ENCODE assay signal across 28 cellular contexts in the genomic region with DNA sequence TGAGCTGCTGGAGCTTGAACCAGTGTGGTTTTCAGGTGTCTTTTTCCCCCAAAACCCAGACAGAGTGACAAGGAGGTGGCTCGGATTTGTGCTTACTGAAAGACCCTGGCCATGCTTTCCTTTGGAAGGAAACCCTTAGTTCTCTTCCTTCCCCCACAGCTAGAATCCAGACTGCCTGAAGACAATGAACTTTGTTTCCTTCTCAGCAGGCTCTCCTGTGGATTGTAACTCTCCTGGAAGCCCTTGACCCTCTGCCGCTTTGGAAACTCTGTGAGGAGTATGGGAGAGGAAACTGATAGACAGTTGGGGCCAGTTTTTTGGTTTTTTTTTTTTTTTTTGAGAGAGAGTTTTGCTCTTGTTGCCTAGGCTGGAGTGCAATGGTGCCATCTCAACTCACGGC.
"Had no signal": no experiment of that assay in that cellular context is flagged by ENCODE, and none has a peak within 500 bp of the region (broad histone marks: within the 10 kb centered on the region; RNA-seq: fewer than 3 reads in every experiment).

No MANE protein-coding gene starts in this region.

- H3K27me3 ChIP-seq: ascending aorta, body of pancreas, Peyer's patch, SJCRH30 had no signal

- H3K4me2 ChIP-seq: KMS-11, SK-N-SH had no signal

- H3K4me1 ChIP-seq: ascending aorta, SJCRH30 had no signal

- H3K9me3 ChIP-seq: ascending aorta, body of pancreas, Peyer's patch, SJCRH30, SK-N-SH had no signal

- H3K27ac ChIP-seq: ascending aorta, body of pancreas, KMS-11, RWPE1, SJCRH30, VCaP had no signal

- H3K36me3 ChIP-seq: ascending aorta, Peyer's patch, SJCRH30 had no signal

- H3K27ac Mint-ChIP-seq: activated CD8-positive, alpha-beta T cell treated with anti-CD3 and anti-CD28 coated beads, Interleukin-2, amount 10 ng/mL, durations not matched to agents 7 days and 5 days; activated naive CD4-positive, alpha-beta T cell treated with anti-CD3 and anti-CD28 coated beads, Interleukin-2, amount 50 U/mL, for 72 hours; activated naive CD8-positive, alpha-beta T cell treated with anti-CD3 and anti-CD28 coated beads, Interleukin-2, amount 50 U/mL, for 24 hours; activated T-cell treated with anti-CD3 and anti-CD28 coated beads, Interleukin-2, amount 50 U/mL, for 24 hours had no signal

- DNase-seq: activated CD4-positive, alpha-beta T cell treated with anti-CD3 and anti-CD28 coated beads for 48 hours; activated CD4-positive, alpha-beta T cell treated with anti-CD3 and anti-CD28 coated beads, Interleukin-2, amount 50 U/mL, for 4 hours; activated CD8-positive, alpha-beta memory T cell treated with anti-CD3 and anti-CD28 coated beads, Interleukin-2, amount 50 U/mL, for 48 hours; activated CD8-positive, alpha-beta T cell treated with anti-CD3 and anti-CD28 coated beads, Interleukin-2, amount 10 ng/mL, durations not matched to agents 7 days and 5 days; activated effector memory CD4-positive, alpha-beta T cell treated with anti-CD3 and anti-CD28 coated beads, Interleukin-2, amount 50 U/mL, for 16 hours; activated naive CD4-positive, alpha-beta T cell treated with Interleukin-2 at 50 U/mL for 16 hours; activated naive CD8-positive, alpha-beta T cell treated with anti-CD3 and anti-CD28 coated beads, Interleukin-2, amount 50 U/mL, for 24 hours; activated T-cell treated with anti-CD3 and anti-CD28 coated beads, Interleukin-2, amount 50 U/mL, for 24 hours; amniotic stem cell; body of pancreas; NCI-H1092 treated with DMSO at 0.1 percent for 48 hours; NCI-H1417 treated with DMSO at 0.1 percent for 48 hours; NCI-H1694; NCI-H2029 treated with DMSO at 0.1 percent for 48 hours; NCI-H345; NCI-H510A; NCI-H526 treated with DMSO at 0.1 percent for 48 hours; NCI-H82; Peyer's patch; Right ventricle myocardium superior; SJCRH30; SK-N-SH; T-helper 1 cell had no signal

- ATAC-seq: activated CD8-positive, alpha-beta T cell treated with anti-CD3 and anti-CD28 coated beads, Interleukin-2, amount 10 ng/mL, durations not matched to agents 7 days and 5 days; activated naive CD4-positive, alpha-beta T cell treated with anti-CD3 and anti-CD28 coated beads, Interleukin-2, amount 50 U/mL, for 72 hours; activated naive CD8-positive, alpha-beta T cell treated with anti-CD3 and anti-CD28 coated beads, Interleukin-2, amount 50 U/mL, for 24 hours; body of pancreas had no signal

- H3K9ac ChIP-seq: KMS-11, SK-N-SH had no signal

- H3K9me3 Mint-ChIP-seq: activated naive CD4-positive, alpha-beta T cell treated with anti-CD3 and anti-CD28 coated beads, Interleukin-2, amount 50 U/mL, for 72 hours; activated naive CD8-positive, alpha-beta T cell treated with anti-CD3 and anti-CD28 coated beads, Interleukin-2, amount 50 U/mL, for 24 hours; activated T-cell treated with anti-CD3 and anti-CD28 coated beads, Interleukin-2, amount 50 U/mL, for 24 hours had no signal

- H3K4me3 Mint-ChIP-seq: activated CD8-positive, alpha-beta T cell treated with anti-CD3 and anti-CD28 coated beads, Interleukin-2, amount 10 ng/mL, durations not matched to agents 7 days and 5 days; activated naive CD8-positive, alpha-beta T cell treated with anti-CD3 and anti-CD28 coated beads, Interleukin-2, amount 50 U/mL, for 24 hours; activated T-cell treated with anti-CD3 and anti-CD28 coated beads, Interleukin-2, amount 50 U/mL, for 24 hours had no signal

- H3K4me3 ChIP-seq: ascending aorta, body of pancreas, Peyer's patch, SJCRH30 had no signal

- H3K27me3 Mint-ChIP-seq: activated T-cell treated with anti-CD3 and anti-CD28 coated beads, Interleukin-2, amount 50 U/mL, for 24 hours had no signal

- H3K36me3 Mint-ChIP-seq: activated naive CD4-positive, alpha-beta T cell treated with anti-CD3 and anti-CD28 coated beads, Interleukin-2, amount 50 U/mL, for 72 hours had no signal
